In genomic region chr16:48158296-48158695, GRCh38 we compare ENCODE assay signal across 8 cellular contexts. TPM values are rescaled to one million over a fixed set of nuclear protein-coding genes. Genes with fewer than 3 reads are reported as not detected.
DNase-seq lines count a peak whose midpoint lies in the region; ATAC-seq and TF ChIP-seq lines count a peak whose summit lies in the region.

No MANE protein-coding gene starts in this region.

- no peaks in the 10 kb centered on the region for H3K9me3 ChIP-seq in IMR-90 (ENCODE audit: control insufficient read depth, insufficient read depth, low read length)

- no peak for TF ChIP-seq RAD21 in IMR-90 (IDR thresholded peaks at IDR 0.05; ENCODE audit: low read length)

- no peak overlapping the region for H3K27ac ChIP-seq in IMR-90 (ENCODE audit: insufficient read depth, low read length)

- H3K4me3 Mint-ChIP-seq in stimulated activated effector memory CD8-positive, alpha-beta T cell treated with anti-CD3 and anti-CD28 coated beads, Interleukin-12 subunit alpha, Interleukin-12 subunit beta, amount 100 ng/mL, for 72 hours: peak overlapping the region; percentile 13

- no peak overlapping the region for H3K23ac ChIP-seq in IMR-90 (ENCODE audit: low read depth, low read length)

- no peak overlapping the region for H3K4me2 ChIP-seq in IMR-90 (ENCODE audit: low read depth, low read length)

- H3K9me1 ChIP-seq in IMR-90 (ENCODE audit: insufficient read depth, low read length): 0 out of 2 replicates have a peak, but pooled peaks cover 5% of the 10 kb centered on the region

- in situ Hi-C loops in IMR-90 (cut with MboI; ENCODE audit: low sequenced_read_pairs): loop anchor here (5.0 to 25.0 kb wide), 3 partner anchors 106 to 696 kb away; partner anchors contain the start of genes ITFG1 and PHKB

- no peak overlapping the region for H2BK5ac ChIP-seq in IMR-90 (ENCODE audit: low read depth, low read length, poor library complexity, severe bottlenecking)

- no peak overlapping the region for H4K8ac ChIP-seq in IMR-90 (ENCODE audit: low read depth in 2 of 2, low read length in 2 of 2)

- POLR2A ChIA-PET in IMR-90 (lab: Charles Lee; ENCODE audit: unreplicated experiment): no interaction called here

- H2AK5ac ChIP-seq in IMR-90 (ENCODE audit: low read depth, low read length): peak overlapping the region; percentile 5; the same call in 1 of the 2 replicates

- no peak overlapping the region for H2BK20ac ChIP-seq in IMR-90 (ENCODE audit: low read depth, low read length)

- H3K4ac ChIP-seq in IMR-90 (ENCODE audit: low read depth, low read length): no peak overlapping the region

- no peaks in the 10 kb centered on the region for H4K20me1 ChIP-seq in IMR-90 (ENCODE audit: insufficient read depth, low read length)

- H3K79me1 ChIP-seq in IMR-90 (ENCODE audit: low read depth in 1 of 2, low read length in 2 of 2): no peaks in the 10 kb centered on the region

- H3K9ac ChIP-seq in IMR-90 (ENCODE audit: low read depth, low read length): no peak overlapping the region

- no peak overlapping the region for H4K91ac ChIP-seq in IMR-90 (ENCODE audit: insufficient read depth, low read depth, low read length)

- H3K4me1 Mint-ChIP-seq in stimulated activated effector memory CD8-positive, alpha-beta T cell treated with anti-CD3 and anti-CD28 coated beads, Interleukin-12 subunit alpha, Interleukin-12 subunit beta, amount 100 ng/mL, for 72 hours: peaks cover 22% of the 10 kb centered on the region

- no peaks in the 10 kb centered on the region for H3K27me3 ChIP-seq in IMR-90 (ENCODE audit: control insufficient read depth, insufficient read depth, low read length)

- H3K9me3 Mint-ChIP-seq in stimulated activated effector memory CD8-positive, alpha-beta T cell treated with anti-CD3 and anti-CD28 coated beads, Interleukin-12 subunit alpha, Interleukin-12 subunit beta, amount 100 ng/mL, for 72 hours: no peaks in the 10 kb centered on the region

- WGBS in IMR-90 (ENCODE audit: extremely low coverage in 2 of 2, insufficient read length in 1 of 2), 2 experiments: 10% methylated on average over 2 of the region's 4 CpGs; no CpG with 5 or more reads in 1 of the 2 experiments

- H3K27ac Mint-ChIP-seq in stimulated activated effector memory CD8-positive, alpha-beta T cell treated with anti-CD3 and anti-CD28 coated beads, Interleukin-12 subunit alpha, Interleukin-12 subunit beta, amount 100 ng/mL, for 72 hours: peak overlapping the region; percentile 86

- H3K4me3 ChIP-seq in AG09309 (ENCODE audit: control insufficient read depth, low read depth, low read length) (no peak overlapping the region), IMR-90 (ENCODE audit: insufficient read depth, low read depth, low read length) (no peak overlapping the region)

- H3K36me3 ChIP-seq in IMR-90 (ENCODE audit: control insufficient read depth, insufficient read depth, low read length): no peaks in the 10 kb centered on the region

- H3K14ac ChIP-seq in IMR-90 (replicated peaks; ENCODE audit: low read depth, low read length): no peak overlapping the region

- no peak for TF ChIP-seq CTCF in AG09309 (IDR thresholded peaks at IDR 0.05; ENCODE audit: control insufficient read depth, insufficient read depth, low read depth, low read length, missing control alignments)
- no peak for TF ChIP-seq CTCF in IMR-90 (conservative IDR thresholded peaks at IDR 0.05; ENCODE audit: low read depth, low read length)

- H3K36me3 Mint-ChIP-seq in stimulated activated effector memory CD8-positive, alpha-beta T cell treated with anti-CD3 and anti-CD28 coated beads, Interleukin-12 subunit alpha, Interleukin-12 subunit beta, amount 100 ng/mL, for 72 hours: peaks cover 11% of the 10 kb centered on the region

- H2BK15ac ChIP-seq in IMR-90 (ENCODE audit: low read depth, low read length): no peak overlapping the region

- intact Hi-C loops in IMR-90 (cut with micrococcal nuclease): loop anchor here (5.0 to 10.0 kb wide), 3 partner anchors 131 to 463 kb away; no protein-coding TSS in a partner anchor

- ATAC-seq in GM21423 (IDR thresholded peaks at IDR 0.05; ENCODE audit: unreplicated experiment) (peak; percentile 83), IMR-90 (ENCODE audit: low read depth) (peak; percentile 10; the same call in 1 of the 2 replicates), GM19324 (IDR thresholded peaks at IDR 0.05; ENCODE audit: low FRiP score, unreplicated experiment) (no peak)
- ATAC-seq in stimulated activated effector memory CD8-positive, alpha-beta T cell treated with anti-CD3 and anti-CD28 coated beads, Interleukin-12 subunit alpha, Interleukin-12 subunit beta, amount 100 ng/mL, for 72 hours: peak; percentile 92

- CTCF ChIA-PET in IMR-90 (lab: Yijun Ruan, JAX): interaction anchor here (1.0 to 1.5 kb wide), 2 partner anchors 426 to 1017 kb away, joined by 4 to 7 read pairs; no protein-coding TSS in a partner anchor

- no peak for TF ChIP-seq POLR2A in IMR-90 (IDR thresholded peaks at IDR 0.05; ENCODE audit: low read depth, low read length)
- no peak for TF ChIP-seq POLR2A in erythroblast (IDR thresholded peaks at IDR 0.05; ENCODE audit: low read length)

- H3K4me1 ChIP-seq in IMR-90 (ENCODE audit: control insufficient read depth, insufficient read depth, low read length): peaks cover 2% of the 10 kb centered on the region

- no peak overlapping the region for H3K56ac ChIP-seq in IMR-90 (ENCODE audit: extremely low read depth, insufficient read depth, low read length)

- no TSS peak for BruUV-seq in IMR-90 (replicated peaks; lab: Mats Ljungman, UMichigan)

- no peak overlapping the region for H2BK120ac ChIP-seq in IMR-90 (ENCODE audit: low read depth, low read length)

- H2AK9ac ChIP-seq in IMR-90 (replicated peaks; ENCODE audit: low read depth, low read length, poor library complexity): no peak overlapping the region

- H4K5ac ChIP-seq in IMR-90 (ENCODE audit: low read depth, low read length): no peak overlapping the region

- H3K18ac ChIP-seq in IMR-90 (ENCODE audit: low read depth, low read length): no peak overlapping the region

- H2AFZ ChIP-seq in IMR-90 (replicated peaks; ENCODE audit: low read length, poor library complexity): no peak overlapping the region

- DNase-seq in AG09309 (ENCODE audit: low read depth) (peak; percentile 18), IMR-90 (peak; percentile 75), astrocyte of the hippocampus (ENCODE audit: low read depth, low spot score) (peak; percentile 86), HPDE6-E6E7 (ENCODE audit: extremely low spot score) (no peak), erythroblast (lab: John Stamatoyannopoulos, UW) (no peak)
- peak in 1 of 2 donors; percentile 55 for DNase-seq in stimulated activated effector memory CD8-positive, alpha-beta T cell treated with anti-CD3 and anti-CD28 coated beads, Interleukin-12 subunit alpha, Interleukin-12 subunit beta, amount 100 ng/mL, for 72 hours (ENCODE audit: low spot score in 2 of 2)

- dilution Hi-C loops in IMR-90 (cut with HindIII; ENCODE audit: low sequenced_read_pairs, unreplicated experiment): no loop called here

TF ChIP-seq in IMR-90, 13 proteins besides CTCF, POLR2A, EP300 and RAD21:
- TF ChIP-seq BHLHE40 (IDR thresholded peaks at IDR 0.05; ENCODE audit: low read depth, low read length) (peak; percentile 15; the same call in 1 of the 2 replicates), FOS (IDR thresholded peaks at IDR 0.05; ENCODE audit: low read depth, low read length) (peak; percentile 96), MAZ (IDR thresholded peaks at IDR 0.05; ENCODE audit: borderline replicate concordance, low read depth, low read length) (no peak)

RNA-seq across cellular contexts. Expression of gene ABCC12, which starts 2.5 kb away (rescaled TPM):
- total RNA-seq in IMR-90 (2012; rRNA removed): under 0.01 TPM in 2 replicates
- not detected in 2 replicates for polyA plus RNA-seq in IMR-90 (2012; rRNA removed)
- not detected in 2 replicates for polyA plus RNA-seq in IMR-90 (2012; cell fraction: cytosol; rRNA removed)
- 0.03 and 0.05 TPM in 2 replicates for polyA plus RNA-seq in IMR-90 (2012; cell fraction: nucleus; rRNA removed; ENCODE audit: low replicate concordance)

Comparison
In these comparisons a context has a peak if more than half of its experiments do, and no peak if none do; other contexts are left out.
1. DNase-seq: peak in AG09309 (single experiment), IMR-90 (single experiment) and astrocyte of the hippocampus (single experiment); none in HPDE6-E6E7 (single experiment) and erythroblast (0 of 2).